ENCODE assay signal across 12 cellular contexts in the genomic region with DNA sequence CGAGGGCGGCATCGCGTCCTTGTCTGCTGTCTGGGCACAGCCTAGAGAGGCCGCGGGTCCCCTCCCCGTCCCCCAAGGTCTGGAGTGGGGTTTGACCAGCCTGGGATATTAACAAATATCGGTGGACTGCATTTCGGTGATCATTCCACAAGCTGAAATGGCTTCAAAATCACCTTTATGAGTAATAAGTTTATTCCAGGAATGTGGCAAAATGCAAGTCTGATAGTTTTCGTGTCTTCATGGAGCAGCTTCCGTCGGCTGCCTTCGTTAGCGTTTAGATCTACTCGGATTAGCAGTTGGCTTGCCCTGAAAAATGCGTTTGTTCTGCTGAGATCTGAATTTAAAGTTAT. TPM values are rescaled to one million over a fixed set of nuclear protein-coding genes. Genes with fewer than 3 reads are reported as not detected.
DNase-seq lines count a peak whose midpoint lies in the region; ATAC-seq, FAIRE-seq and TF ChIP-seq lines count a peak whose summit lies in the region.
"Had no signal": no experiment of that assay in that cellular context is flagged by ENCODE, and none has a peak within 500 bp of the region (broad histone marks: within the 10 kb centered on the region; RNA-seq: fewer than 3 reads in every experiment).

No MANE protein-coding gene starts in this region.

- no peaks in the 10 kb centered on the region for H3K27me3 ChIP-seq in CD8-positive, alpha-beta T cell (ENCODE audit: insufficient read depth, low read length)
- H3K27me3 ChIP-seq in GM23338 (ENCODE audit: insufficient read depth) (peaks cover 63% of the 10 kb centered on the region), astrocyte (ENCODE audit: insufficient read depth, low read length) (peaks cover 43% of the 10 kb centered on the region), psoas muscle (ENCODE audit: insufficient read depth in 3 of 3, low read length in 2 of 3) (peaks cover 0 to 71% (median 21%) of the 10 kb centered on the region in 3 donors)

- intact Hi-C loops in CD8-positive, alpha-beta T cell (cut with DNase I, micrococcal nuclease) = loop anchor here (2.0 to 10.0 kb wide), 6 partner anchors 35 to 530 kb away; a partner anchor contains a TSS
- intact Hi-C loops in natural killer cell (cut with micrococcal nuclease) (no loop called here), psoas muscle (cut with DNase I) (loop anchor here (2.0 to 10.0 kb wide), 4 partner anchors 70 to 235 kb away; no protein-coding TSS in a partner anchor)

- peak overlapping the region; percentile 82 for H3K4me3 Mint-ChIP-seq in CD8-positive, alpha-beta T cell
- H3K4me3 Mint-ChIP-seq in GM23338 (peak overlapping the region; percentile 70), astrocyte (ENCODE audit: unreplicated experiment) (no peak overlapping the region), natural killer cell (peak overlapping the region; percentile 74)

- POLR2A ChIA-PET in CD8-positive, alpha-beta T cell (lab: Charles Lee) = no interaction called here

- H3K79me2 ChIP-seq in GM23338 (replicated peaks; ENCODE audit: insufficient read depth) (no peaks in the 10 kb centered on the region), astrocyte (ENCODE audit: insufficient read depth, low read length) (no peaks in the 10 kb centered on the region)

- peaks cover 12% of the 10 kb centered on the region for H3K4me1 ChIP-seq in CD8-positive, alpha-beta T cell (ENCODE audit: insufficient read depth, low read length)
- H3K4me1 ChIP-seq in GM23338 (ENCODE audit: insufficient read depth) (peaks cover 12% of the 10 kb centered on the region), astrocyte (ENCODE audit: insufficient read depth, low read length) (peaks cover 5% of the 10 kb centered on the region), psoas muscle (no peaks in the 10 kb centered on the region)

- CTCF ChIA-PET in CD8-positive, alpha-beta T cell (lab: Charles Lee) = interaction anchor here (0.6 to 3.2 kb wide), 4 partner anchors 18 to 275 kb away, joined by 3 to 10 read pairs (median 4); no protein-coding TSS in a partner anchor

- H2AFZ ChIP-seq in GM23338 (peak overlapping the region; percentile 98), astrocyte (ENCODE audit: low read depth, low read length) (peak overlapping the region; percentile 54)

- whole genome bisulfite sequencing in psoas muscle, 3 donors = 42 to 50% (median 47%) methylated on average over 16 of the region's 16 CpGs

- peak overlapping the region; percentile 84 for H3K4me2 ChIP-seq in GM23338
- H3K4me2 ChIP-seq in astrocyte (ENCODE audit: low read length) = peak overlapping the region; percentile 86

- TF ChIP-seq CTCF in CD8-positive, alpha-beta T cell (IDR thresholded peaks at IDR 0.05) = no peak
- TF ChIP-seq CTCF in GM23338 (conservative IDR thresholded peaks at IDR 0.05; ENCODE audit: low read depth in 2 of 2) = no peak
- TF ChIP-seq CTCF in astrocyte (IDR thresholded peaks at IDR 0.05; ENCODE audit: insufficient read depth, low read depth, low read length) = no peak
- TF ChIP-seq CTCF in natural killer cell (IDR thresholded peaks at IDR 0.05) = no peak
- TF ChIP-seq CTCF in psoas muscle (IDR thresholded peaks at IDR 0.05) = no peak

- H3F3A ChIP-seq in GM23338 (replicated peaks; ENCODE audit: low read depth) = 0 out of 2 replicates have a peak, but pooled peaks cover 3% of the 10 kb centered on the region

- peaks cover 40% of the 10 kb centered on the region for H3K27me3 Mint-ChIP-seq in CD8-positive, alpha-beta T cell (ENCODE audit: low read depth)
- H3K27me3 Mint-ChIP-seq in GM23338 (ENCODE audit: insufficient read depth, low read depth, poor library complexity) (peaks cover 44% of the 10 kb centered on the region), astrocyte (ENCODE audit: low read depth, unreplicated experiment) (peaks cover 46% of the 10 kb centered on the region), natural killer cell (ENCODE audit: low read depth in 2 of 2) (peaks cover 41 to 51% of the 10 kb centered on the region in 2 donors)

- H4K20me1 ChIP-seq in GM23338 (replicated peaks; ENCODE audit: insufficient read depth) = 0 out of 2 replicates have a peak, but pooled peaks cover 4% of the 10 kb centered on the region
- no peaks in the 10 kb centered on the region for H4K20me1 ChIP-seq in astrocyte (ENCODE audit: insufficient read depth, low read length)

- no peaks in the 10 kb centered on the region for H3K36me3 Mint-ChIP-seq in CD8-positive, alpha-beta T cell
- H3K36me3 Mint-ChIP-seq in GM23338 (ENCODE audit: low read depth) (no peaks in the 10 kb centered on the region; the same call in 2 of the 3 replicates), astrocyte (ENCODE audit: low read depth, unreplicated experiment) (no peaks in the 10 kb centered on the region), natural killer cell (no peaks in the 10 kb centered on the region)

- in situ Hi-C loops in ACHN (cut with HindIII; ENCODE audit: low pct_ligation_motif_present, low pct_unique_long_range_greater_than_20kb, low sequenced_read_pairs) = no loop called here

- H3K9me3 ChIP-seq in CD8-positive, alpha-beta T cell (ENCODE audit: low read length) = no peaks in the 10 kb centered on the region
- no peaks in the 10 kb centered on the region for H3K9me3 ChIP-seq in astrocyte (ENCODE audit: insufficient read depth, low read depth, low read length)
- H3K9me3 ChIP-seq in psoas muscle = no peaks in the 10 kb centered on the region
- H3K9me3 ChIP-seq: mucosa of descending colon had no signal

- H3K36me3 ChIP-seq in CD8-positive, alpha-beta T cell (ENCODE audit: insufficient read depth, low read length) = no peaks in the 10 kb centered on the region
- H3K36me3 ChIP-seq in GM23338 (ENCODE audit: insufficient read depth) (no peaks in the 10 kb centered on the region), astrocyte (ENCODE audit: insufficient read depth, low read length) (no peaks in the 10 kb centered on the region), psoas muscle (ENCODE audit: insufficient read depth in 1 of 2, low read depth in 1 of 2) (no peaks in the 10 kb centered on the region)
- H3K36me3 ChIP-seq: WERI-Rb-1 had no signal

- H3K9ac ChIP-seq in astrocyte (ENCODE audit: low read length) = no peak overlapping the region

- no peak overlapping the region for H3K27ac Mint-ChIP-seq in CD8-positive, alpha-beta T cell
- H3K27ac Mint-ChIP-seq in GM23338 (no peak overlapping the region), astrocyte (ENCODE audit: unreplicated experiment) (no peak overlapping the region), natural killer cell (no peak overlapping the region)

- no peak for DNase-seq in CD8-positive, alpha-beta T cell
- no peak for DNase-seq in GM23338 (ENCODE audit: low spot score)
- DNase-seq in astrocyte (ENCODE audit: low read depth) = no peak
- no peak for DNase-seq in natural killer cell
- no peak for DNase-seq in psoas muscle
- DNase-seq in mucosa of gallbladder (ENCODE audit: low spot score) = no peak
- no peak for DNase-seq in ACHN
- no peak for DNase-seq in COR-L47 (lab: John Stamatoyannopoulos, UW)
- DNase-seq: NCI-H146, WERI-Rb-1 had no signal

- H3K4me3 ChIP-seq in CD8-positive, alpha-beta T cell (ENCODE audit: low read depth, low read length) = peak overlapping the region; percentile 71
- H3K4me3 ChIP-seq in GM23338 (peak overlapping the region; percentile 64), astrocyte (ENCODE audit: insufficient read depth, low read depth, low read length) (peak overlapping the region; percentile 55), psoas muscle (no peak overlapping the region)
- H3K4me3 ChIP-seq: mucosa of descending colon had no signal

- no peaks in the 10 kb centered on the region for H3K9me3 Mint-ChIP-seq in CD8-positive, alpha-beta T cell
- no peaks in the 10 kb centered on the region; the same call in 2 of the 3 replicates for H3K9me3 Mint-ChIP-seq in GM23338
- H3K9me3 Mint-ChIP-seq in astrocyte (ENCODE audit: unreplicated experiment) = peaks cover 4% of the 10 kb centered on the region
- no peaks in the 10 kb centered on the region for H3K9me3 Mint-ChIP-seq in natural killer cell

- H3K4me1 Mint-ChIP-seq in CD8-positive, alpha-beta T cell (ENCODE audit: low read depth) = peaks cover 14% of the 10 kb centered on the region
- H3K4me1 Mint-ChIP-seq in GM23338 (peaks cover 4% of the 10 kb centered on the region), astrocyte (ENCODE audit: low read depth, unreplicated experiment) (peaks cover 5% of the 10 kb centered on the region), natural killer cell (peaks cover 4 to 13% of the 10 kb centered on the region in 2 donors)

- FAIRE-seq in astrocyte (lab: Jason Lieb, UNC) = no peak
- FAIRE-seq: RCC 7860 had no signal

- H3K9me2 ChIP-seq in GM23338 (ENCODE audit: insufficient read depth) = no peaks in the 10 kb centered on the region

- ATAC-seq in CD8-positive, alpha-beta T cell = no peak
- ATAC-seq in GM23338 (peak; percentile 14), natural killer cell (no peak), psoas muscle (no peak)

- H3K27ac ChIP-seq in CD8-positive, alpha-beta T cell (ENCODE audit: low read depth, low read length) = peak overlapping the region; percentile 40
- H3K27ac ChIP-seq in GM23338 (ENCODE audit: low read depth) = no peak overlapping the region
- H3K27ac ChIP-seq in astrocyte (ENCODE audit: low read depth, low read length) = no peak overlapping the region
- no peak overlapping the region for H3K27ac ChIP-seq in psoas muscle
- H3K27ac ChIP-seq: WERI-Rb-1 had no signal

TF ChIP-seq in GM23338, 12 proteins besides CTCF, POLR2A, EP300 and RAD21:
- peak; percentile 33 for TF ChIP-seq EZH2phosphoT487 (IDR thresholded peaks at IDR 0.05; ENCODE audit: unreplicated experiment)
- no peak for TF ChIP-seq JUNB (IDR thresholded peaks at IDR 0.05; ENCODE audit: unreplicated experiment)
- peak; percentile 75 for TF ChIP-seq EZH2 (IDR thresholded peaks at IDR 0.05; ENCODE audit: low read depth, unreplicated experiment)
TF ChIP-seq in GM23338: peak in this region for 2.

RNA-seq across cellular contexts. Expression of a gene that starts 1.1 kb away (rescaled TPM):
- total RNA-seq in CD8-positive, alpha-beta T cell = under 1 TPM in 1 of 2 experiments, not detected in 1; 0.08 TPM
- total RNA-seq in GM23338 (2014; rRNA removed; shearing (Covaris generic)) = 0.17 and 1.2 TPM in 2 replicates
- 0.19 and 0.23 TPM in 2 replicates for polyA plus RNA-seq in GM23338 (2016; fragmentation: Nextera tagmentation; extraction: Ambion mirVana)
- total RNA-seq in astrocyte = 0.59 and 0.72 TPM in 2 replicates
- under 1 TPM in 1 of 3 donors, not detected in 2; 0.18 TPM for total RNA-seq in natural killer cell
- under 1 TPM in 1 of 4 donors, not detected in 3; 0.06 TPM for total RNA-seq in psoas muscle
- under 1 TPM in 1 of 3 donors, not detected in 2; 0.01 TPM for polyA plus RNA-seq in psoas muscle
- total RNA-seq in mucosa of gallbladder = 1.7 TPM
- total RNA-seq: mucosa of descending colon had no signal

RNA-seq across cellular contexts. Expression of a gene that starts 30.8 kb away (rescaled TPM):
- not detected for total RNA-seq in CD8-positive, alpha-beta T cell
- not detected in 2 replicates for total RNA-seq in GM23338 (2014; rRNA removed; shearing (Covaris generic))
- polyA plus RNA-seq in GM23338 (2016; fragmentation: Nextera tagmentation; extraction: Ambion mirVana) = not detected in 2 replicates
- total RNA-seq in astrocyte = 4.6 and 23.2 TPM in 2 replicates
- under 1 TPM in 1 of 3 donors, not detected in 2; 0.40 TPM for total RNA-seq in natural killer cell
- total RNA-seq in psoas muscle = under 1 TPM in 2 of 4 donors, not detected in 2; 0.11 to 0.26 TPM
- polyA plus RNA-seq in psoas muscle = under 1 TPM; 0.07 to 0.47 (median 0.26) TPM
- 31.0 TPM for total RNA-seq in mucosa of gallbladder
